ENCODE assay signal across 11 cellular contexts in the genomic region with DNA sequence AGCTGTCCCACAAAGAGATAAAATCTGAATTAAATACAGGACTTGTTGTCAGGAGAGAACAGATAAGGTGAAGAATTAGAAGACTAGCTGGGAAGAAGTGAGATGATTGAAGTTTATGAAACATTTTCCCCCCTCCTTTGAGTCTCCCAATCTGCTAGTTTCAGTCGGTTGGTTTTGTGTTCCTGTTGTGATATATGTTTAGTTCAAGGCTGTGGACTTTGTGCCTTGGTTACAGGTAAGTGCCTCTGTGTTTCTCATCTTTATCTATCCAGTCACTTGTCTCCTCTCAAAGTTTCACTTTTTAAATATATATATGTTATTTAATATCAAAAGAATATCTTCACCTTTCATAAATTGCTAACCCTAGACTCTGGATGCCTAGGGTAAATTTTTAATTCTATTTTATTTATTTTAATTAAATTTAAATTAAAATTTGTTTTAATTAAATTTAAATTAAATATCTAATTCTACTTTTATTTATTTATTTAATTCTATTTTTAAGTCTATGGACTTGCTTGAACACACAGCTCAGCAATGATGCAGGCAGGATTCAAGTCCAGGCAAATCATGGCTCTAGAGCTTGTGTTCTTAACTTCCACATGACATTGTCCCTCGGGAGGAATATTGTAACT.
"Had no signal": no experiment of that assay in that cellular context is flagged by ENCODE, and none has a peak within 500 bp of the region (broad histone marks: within the 10 kb centered on the region; RNA-seq: fewer than 3 reads in every experiment).

No MANE protein-coding gene starts in this region.

- H3K4me3 Mint-ChIP-seq: dendritic cell treated with granulocyte-macrophage colony-stimulating factor and Interleukin-4, amounts not matched to agents 40 ng/mL and 50 ng/mL, for 4 days; effector memory CD8-positive, alpha-beta T cell; naive thymus-derived CD4-positive, alpha-beta T cell; neural crest cell; type B pancreatic cell had no signal

- DNase-seq: effector memory CD8-positive, alpha-beta T cell; heart right ventricle; hypothalamus; naive thymus-derived CD4-positive, alpha-beta T cell; right cardiac atrium; stimulated activated CD4-positive, alpha-beta T cell treated with anti-CD3 and anti-CD28 coated beads, Interleukin-2, amount 100 ng/mL, for 48 hours; stimulated activated naive CD8-positive, alpha-beta T cell treated with anti-CD3 and anti-CD28 coated beads, Interleukin-15, Interleukin-2, amounts not matched to agents 100 U/mL and 50 U/mL, for 24 hours; thyroid gland had no signal

- H3K27me3 Mint-ChIP-seq: dendritic cell treated with granulocyte-macrophage colony-stimulating factor and Interleukin-4, amounts not matched to agents 40 ng/mL and 50 ng/mL, for 4 days; effector memory CD8-positive, alpha-beta T cell; naive thymus-derived CD4-positive, alpha-beta T cell; type B pancreatic cell had no signal

- H3K36me3 Mint-ChIP-seq: type B pancreatic cell had no signal

- H3K27ac Mint-ChIP-seq: dendritic cell treated with granulocyte-macrophage colony-stimulating factor and Interleukin-4, amounts not matched to agents 40 ng/mL and 50 ng/mL, for 4 days; effector memory CD8-positive, alpha-beta T cell; naive thymus-derived CD4-positive, alpha-beta T cell; type B pancreatic cell had no signal

- H3K9me3 Mint-ChIP-seq: dendritic cell treated with granulocyte-macrophage colony-stimulating factor and Interleukin-4, amounts not matched to agents 40 ng/mL and 50 ng/mL, for 4 days; neural crest cell had no signal

- ATAC-seq: effector memory CD8-positive, alpha-beta T cell; heart right ventricle; naive thymus-derived CD4-positive, alpha-beta T cell; right cardiac atrium; stimulated activated naive CD8-positive, alpha-beta T cell treated with anti-CD3 and anti-CD28 coated beads, Interleukin-15, Interleukin-2, amounts not matched to agents 100 U/mL and 50 U/mL, for 24 hours had no signal
